ENCODE assay signal across 14 cellular contexts in the genomic region with DNA sequence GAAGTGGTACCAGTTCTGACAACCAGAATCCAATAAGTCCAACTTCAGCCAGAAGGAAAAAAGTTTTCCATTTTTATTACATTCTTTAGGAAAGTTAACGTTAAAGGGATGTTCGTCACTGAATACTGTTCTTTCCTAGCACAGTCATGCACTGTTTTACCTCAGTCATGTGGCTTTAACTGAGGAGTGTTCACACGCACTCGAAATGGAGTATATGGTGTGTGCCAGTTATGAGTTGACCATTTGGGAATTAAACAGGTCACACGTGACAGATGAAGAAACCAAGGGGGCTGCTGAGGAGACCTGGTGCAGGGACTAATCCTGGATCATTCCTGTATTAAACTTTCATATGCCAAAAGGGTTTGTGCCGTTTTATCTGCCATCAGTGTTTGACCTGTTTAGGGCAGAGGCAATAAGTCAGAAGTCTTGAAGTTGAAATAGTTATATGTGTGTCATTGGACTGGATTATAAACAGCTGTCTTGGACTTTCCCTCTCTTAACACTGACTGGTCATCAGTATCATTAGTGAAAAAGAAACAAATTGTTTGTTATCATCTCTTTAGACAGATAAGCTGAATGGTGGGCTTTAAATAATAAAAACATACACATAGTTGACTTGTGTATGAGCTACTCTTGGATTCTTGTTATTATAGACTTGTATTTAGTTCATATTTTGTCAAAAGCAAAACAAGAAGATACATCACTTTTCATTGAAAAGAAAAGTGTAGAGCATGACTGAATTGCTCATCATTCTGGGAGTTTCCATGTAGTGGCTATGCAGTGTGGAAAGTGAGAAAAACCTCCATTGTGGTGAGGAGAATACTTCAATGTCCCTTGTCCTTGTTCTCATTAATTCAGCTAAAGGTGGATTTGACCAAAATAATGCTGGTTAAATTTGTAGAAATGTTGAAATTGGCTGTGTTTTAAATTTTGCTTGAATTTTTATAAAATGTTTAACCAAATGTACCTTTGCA.
DNase-seq lines count a peak whose midpoint lies in the region; ATAC-seq and TF ChIP-seq lines count a peak whose summit lies in the region.
"Had no signal": no experiment of that assay in that cellular context is flagged by ENCODE, and none has a peak within 500 bp of the region (broad histone marks: within the 10 kb centered on the region; RNA-seq: fewer than 3 reads in every experiment).

No MANE protein-coding gene starts in this region.

- no peaks in the 10 kb centered on the region for H3K4me1 ChIP-seq in PC-3 (ENCODE audit: insufficient read depth, low read length)
- H3K4me1 ChIP-seq in tibial nerve = no peaks in the 10 kb centered on the region
- H3K4me1 ChIP-seq: BLaER1 had no signal

- POLR2A ChIA-PET in PC-3 (lab: Charles Lee; ENCODE audit: unreplicated experiment) = no interaction called here

- H3K79me2 ChIP-seq in PC-3 (ENCODE audit: low read length) = no peaks in the 10 kb centered on the region

- TF ChIP-seq EP300 in tibial nerve (IDR thresholded peaks at IDR 0.05) = no peak

- H3K9ac ChIP-seq in PC-3 (ENCODE audit: low read length) = no peak overlapping the region
- H3K9ac ChIP-seq: BLaER1 had no signal

- no peak for DNase-seq in PC-3
- DNase-seq in DMS153 (lab: John Stamatoyannopoulos, UW) = no peak
- DNase-seq in activated effector memory CD4-positive, alpha-beta T cell treated with anti-CD3 and anti-CD28 coated beads, Interleukin-2, amount 50 U/mL, for 16 hours = no peak
- no peak for DNase-seq in tibial nerve (ENCODE audit: low spot score in 2 of 2)
- DNase-seq: brain microvascular endothelial cell, mammary epithelial cell, MG63, NCI-H2227 treated with DMSO at 0.1 percent for 48 hours, pancreas had no signal

- H3F3A ChIP-seq in PC-3 (ENCODE audit: low read length, unreplicated experiment) = no peaks in the 10 kb centered on the region

- ATAC-seq in GM18519 (IDR thresholded peaks at IDR 0.05; ENCODE audit: low FRiP score, unreplicated experiment) (peak; percentile 50), GM19463 (IDR thresholded peaks at IDR 0.05; ENCODE audit: unreplicated experiment) (peak; percentile 80), HG02938 (IDR thresholded peaks at IDR 0.05; ENCODE audit: unreplicated experiment) (peak; percentile 67), PC-3 (no peak), GM19455 (IDR thresholded peaks at IDR 0.05; ENCODE audit: unreplicated experiment) (no peak)
- ATAC-seq: pancreas had no signal

- no peaks in the 10 kb centered on the region for H3K9me3 ChIP-seq in PC-3 (ENCODE audit: low read length)
- no peaks in the 10 kb centered on the region for H3K9me3 ChIP-seq in tibial nerve
- H3K9me3 ChIP-seq: MG63, pancreas had no signal

- TF ChIP-seq CTCF in PC-3 (conservative IDR thresholded peaks at IDR 0.05; ENCODE audit: low read depth, low read length) (no peak), tibial nerve (IDR thresholded peaks at IDR 0.05) (no peak)

- H3K27me3 ChIP-seq in PC-3 (ENCODE audit: low read length) = no peaks in the 10 kb centered on the region
- H3K27me3 ChIP-seq in tibial nerve = no peaks in the 10 kb centered on the region
- H3K27me3 ChIP-seq: BLaER1, brain microvascular endothelial cell, MG63, pancreas had no signal

- H2AFZ ChIP-seq in PC-3 (ENCODE audit: low read length) = no peak overlapping the region

- H3K36me3 ChIP-seq in PC-3 (ENCODE audit: low read depth, low read length) (peaks cover 12% of the 10 kb centered on the region), tibial nerve (peaks cover 0 to 25% (median 3%) of the 10 kb centered on the region in 3 donors)
- H3K36me3 ChIP-seq: MG63 had no signal

- H3K4me3 ChIP-seq in PC-3 (ENCODE audit: low read length) (no peak overlapping the region), tibial nerve (no peak overlapping the region)
- H3K4me3 ChIP-seq: BLaER1, MG63, pancreas had no signal

- CTCF ChIA-PET in PC-3 (lab: Charles Lee) = no interaction called here

- no peaks in the 10 kb centered on the region for H4K20me1 ChIP-seq in PC-3 (ENCODE audit: low read length)
- H4K20me1 ChIP-seq: BLaER1 had no signal

- H3K4me2 ChIP-seq in PC-3 (ENCODE audit: low read length) = no peak overlapping the region
- H3K4me2 ChIP-seq: BLaER1 had no signal

- TSS peak; percentile 12 for BruUV-seq in PC-3 (replicated peaks; lab: Mats Ljungman, UMichigan)

- WGBS in tibial nerve, 2 donors = 85 to 88% methylated on average over 6 of the region's 6 CpGs

- no peaks in the 10 kb centered on the region for H3K9me2 ChIP-seq in PC-3 (replicated peaks; ENCODE audit: low read length)

- H3K27ac ChIP-seq in PC-3 (ENCODE audit: low read length) (no peak overlapping the region), tibial nerve (no peak overlapping the region)
- H3K27ac ChIP-seq: BLaER1, brain microvascular endothelial cell, pancreas had no signal

- intact Hi-C loops in PC-3 (cut with micrococcal nuclease) = no loop called here

- TF ChIP-seq POLR2A in tibial nerve (IDR thresholded peaks at IDR 0.05) = no peak

Comparison
In these comparisons a context has a peak if more than half of its experiments do, and no peak if none do; other contexts are left out.
1. ATAC-seq: peak in GM18519 (single experiment), GM19463 (single experiment) and HG02938 (single experiment); none in PC-3 (single experiment) and GM19455 (single experiment).